In genomic region chr6:142903806-142904205, GRCh38 we compare ENCODE assay signal across 13 cellular contexts. TPM values are rescaled to one million over a fixed set of nuclear protein-coding genes. Genes with fewer than 3 reads are reported as not detected.
DNase-seq lines count a peak whose midpoint lies in the region; TF ChIP-seq lines count a peak whose summit lies in the region.
"Had no signal": no experiment of that assay in that cellular context is flagged by ENCODE, and none has a peak within 500 bp of the region (broad histone marks: within the 10 kb centered on the region; RNA-seq: fewer than 3 reads in every experiment).

No MANE protein-coding gene starts in this region.

- no peak overlapping the region for H2AFZ ChIP-seq in MM.1S (ENCODE audit: low read length)

- H3K36me3 Mint-ChIP-seq in activated naive CD4-positive, alpha-beta T cell treated with anti-CD3 and anti-CD28 coated beads for 36 hours (ENCODE audit: low read depth) = peaks cover 5% of the 10 kb centered on the region
- H3K36me3 Mint-ChIP-seq in T-helper 2 cell treated with Interferon-gamma antibody and Interleukin-4, amounts not matched to agents 5 μg/mL and 100 μg/mL, for 36 hours (ENCODE audit: low read depth) = peaks cover 12% of the 10 kb centered on the region
- H3K36me3 Mint-ChIP-seq: mesothelial cell of epicardium had no signal

- 76% methylated on average over 1 of the region's 1 CpG for WGBS in thymus

- peak; percentile 37 for DNase-seq in activated naive CD4-positive, alpha-beta T cell treated with anti-CD3 and anti-CD28 coated beads for 36 hours
- DNase-seq in activated naive CD4-positive, alpha-beta T cell treated with Interleukin-2 at 50 U/mL for 16 hours = no peak
- no peak for DNase-seq in T-helper 2 cell treated with Interferon-gamma antibody and Interleukin-4, amounts not matched to agents 5 μg/mL and 100 μg/mL, for 36 hours (ENCODE audit: low spot score)
- peak; percentile 53 for DNase-seq in fibroblast of mammary gland (ENCODE audit: low read depth)
- DNase-seq in T1000 (lab: John Stamatoyannopoulos, UW) = no peak
- DNase-seq in MM.1S = no peak
- no peak for DNase-seq in stimulated activated CD4-positive, alpha-beta T cell treated with anti-CD3 and anti-CD28 coated beads, Interleukin-1b, Interleukin-23, amount 100 ng/mL, for 48 hours
- DNase-seq: activated CD8-positive, alpha-beta memory T cell treated with anti-CD3 and anti-CD28 coated beads, Interleukin-2, amount 50 U/mL, for 4 hours; NCI-H524 treated with DMSO at 0.1 percent for 48 hours; sigmoid colon had no signal

- CTCF ChIA-PET in activated naive CD4-positive, alpha-beta T cell treated with anti-CD3 and anti-CD28 coated beads for 36 hours (lab: Charles Lee) = interaction anchor here (0.9 to 4.6 kb wide), 2 partner anchors 19 to 334 kb away, joined by 6 to 16 read pairs; no protein-coding TSS in a partner anchor

- no peaks in the 10 kb centered on the region for H3K79me2 ChIP-seq in MM.1S (ENCODE audit: low read length)

- peak overlapping the region; percentile 23 for H3K4me3 Mint-ChIP-seq in activated naive CD4-positive, alpha-beta T cell treated with anti-CD3 and anti-CD28 coated beads for 36 hours
- peak overlapping the region; percentile 79 for H3K4me3 Mint-ChIP-seq in T-helper 2 cell treated with Interferon-gamma antibody and Interleukin-4, amounts not matched to agents 5 μg/mL and 100 μg/mL, for 36 hours
- H3K4me3 Mint-ChIP-seq: mesothelial cell of epicardium had no signal

- peak overlapping the region; percentile 91 for H3K27ac Mint-ChIP-seq in activated naive CD4-positive, alpha-beta T cell treated with anti-CD3 and anti-CD28 coated beads for 36 hours
- H3K27ac Mint-ChIP-seq in T-helper 2 cell treated with Interferon-gamma antibody and Interleukin-4, amounts not matched to agents 5 μg/mL and 100 μg/mL, for 36 hours = peak overlapping the region; percentile 96
- H3K27ac Mint-ChIP-seq: mesothelial cell of epicardium had no signal

- H3K4me3 ChIP-seq in fibroblast of mammary gland (ENCODE audit: control insufficient read depth, low read depth, low read length) (no peak overlapping the region), thymus (ENCODE audit: low read length) (no peak overlapping the region), MM.1S (ENCODE audit: low read length) (no peak overlapping the region)
- H3K4me3 ChIP-seq: HAP-1, sigmoid colon had no signal

- H4K20me1 ChIP-seq in MM.1S (ENCODE audit: insufficient read depth, low read length) = no peaks in the 10 kb centered on the region

- peak overlapping the region; percentile 64 for H3K27ac ChIP-seq in thymus (ENCODE audit: low read depth)
- no peak overlapping the region for H3K27ac ChIP-seq in MM.1S (ENCODE audit: low read length)
- H3K27ac ChIP-seq: sigmoid colon had no signal

- H3K27me3 ChIP-seq in thymus (ENCODE audit: control insufficient read depth, insufficient read depth) = no peaks in the 10 kb centered on the region
- H3K27me3 ChIP-seq in MM.1S (replicated peaks; ENCODE audit: insufficient read depth, low read length) = no peaks in the 10 kb centered on the region
- H3K27me3 ChIP-seq: sigmoid colon had no signal

- no peaks in the 10 kb centered on the region; the same call in 1 of the 2 replicates for H3F3A ChIP-seq in MM.1S (ENCODE audit: insufficient read depth, low read length)

- H3K9ac ChIP-seq in MM.1S (ENCODE audit: low read length) = no peak overlapping the region

- intact Hi-C loops in activated naive CD4-positive, alpha-beta T cell treated with anti-CD3 and anti-CD28 coated beads for 36 hours (cut with micrococcal nuclease) = no loop called here

- no peaks in the 10 kb centered on the region for H3K36me3 ChIP-seq in thymus (ENCODE audit: control insufficient read depth, insufficient read depth)
- H3K36me3 ChIP-seq in MM.1S (replicated peaks; ENCODE audit: insufficient read depth, low read length) = no peaks in the 10 kb centered on the region
- H3K36me3 ChIP-seq: HAP-1, sigmoid colon had no signal

- no peaks in the 10 kb centered on the region for H3K9me3 ChIP-seq in thymus (ENCODE audit: control insufficient read depth)
- no peaks in the 10 kb centered on the region for H3K9me3 ChIP-seq in MM.1S (replicated peaks; ENCODE audit: insufficient read depth, low read length)
- H3K9me3 ChIP-seq: HAP-1, sigmoid colon had no signal

- H3K9me3 Mint-ChIP-seq in activated naive CD4-positive, alpha-beta T cell treated with anti-CD3 and anti-CD28 coated beads for 36 hours = no peaks in the 10 kb centered on the region
- no peaks in the 10 kb centered on the region for H3K9me3 Mint-ChIP-seq in T-helper 2 cell treated with Interferon-gamma antibody and Interleukin-4, amounts not matched to agents 5 μg/mL and 100 μg/mL, for 36 hours
- H3K9me3 Mint-ChIP-seq: mesothelial cell of epicardium had no signal

- H3K27me3 Mint-ChIP-seq in activated naive CD4-positive, alpha-beta T cell treated with anti-CD3 and anti-CD28 coated beads for 36 hours (ENCODE audit: low read depth) = no peaks in the 10 kb centered on the region
- no peaks in the 10 kb centered on the region for H3K27me3 Mint-ChIP-seq in T-helper 2 cell treated with Interferon-gamma antibody and Interleukin-4, amounts not matched to agents 5 μg/mL and 100 μg/mL, for 36 hours (ENCODE audit: low read depth)

- H3K4me2 ChIP-seq in MM.1S (ENCODE audit: low read depth, low read length) = no peak overlapping the region

- TF ChIP-seq CTCF in fibroblast of mammary gland (conservative IDR thresholded peaks at IDR 0.05; ENCODE audit: control insufficient read depth, insufficient read depth, low read depth, low read length) (no peak), MM.1S (IDR thresholded peaks at IDR 0.05; ENCODE audit: low read length) (no peak)

- H3K4me1 Mint-ChIP-seq in activated naive CD4-positive, alpha-beta T cell treated with anti-CD3 and anti-CD28 coated beads for 36 hours (ENCODE audit: low read depth) = peaks cover 72% of the 10 kb centered on the region
- H3K4me1 Mint-ChIP-seq in T-helper 2 cell treated with Interferon-gamma antibody and Interleukin-4, amounts not matched to agents 5 μg/mL and 100 μg/mL, for 36 hours (ENCODE audit: low read depth) = peaks cover 60% of the 10 kb centered on the region

- no peaks in the 10 kb centered on the region for H3K9me2 ChIP-seq in MM.1S (replicated peaks; ENCODE audit: insufficient read depth, low read length)

- H3K4me1 ChIP-seq in thymus (ENCODE audit: control insufficient read depth, insufficient read depth, low read length) (peaks cover 6% of the 10 kb centered on the region), MM.1S (ENCODE audit: low read length) (no peaks in the 10 kb centered on the region)
- H3K4me1 ChIP-seq: HAP-1 had no signal

RNA-seq across cellular contexts. Expression of gene HIVEP2, which starts 41.2 kb away (rescaled TPM):
- 10 to 100 TPM; 22.0 to 24.1 TPM for total RNA-seq in activated naive CD4-positive, alpha-beta T cell treated with anti-CD3 and anti-CD28 coated beads for 36 hours
- polyA plus RNA-seq in thymus = 11.6 TPM

Comparison
In these comparisons a context has a peak if more than half of its experiments do, and no peak if none do; other contexts are left out.
1. DNase-seq: peak in activated naive CD4-positive, alpha-beta T cell treated with anti-CD3 and anti-CD28 coated beads for 36 hours (single experiment) and fibroblast of mammary gland (single experiment); none in activated naive CD4-positive, alpha-beta T cell treated with Interleukin-2 at 50 U/mL for 16 hours (single experiment), T-helper 2 cell treated with Interferon-gamma antibody and Interleukin-4, amounts not matched to agents 5 μg/mL and 100 μg/mL, for 36 hours (single experiment), T1000 (single experiment), MM.1S (single experiment) and stimulated activated CD4-positive, alpha-beta T cell treated with anti-CD3 and anti-CD28 coated beads, Interleukin-1b, Interleukin-23, amount 100 ng/mL, for 48 hours (single experiment).